23 cellular contexts compared by ENCODE assay signal in genomic region chr2:224034027-224034426, GRCh38.
"Had no signal": no experiment of that assay in that cellular context is flagged by ENCODE, and none has a peak within 500 bp of the region (broad histone marks: within the 10 kb centered on the region; RNA-seq: fewer than 3 reads in every experiment).

No MANE protein-coding gene starts in this region.

- DNase-seq: activated CD4-positive, alpha-beta memory T cell treated with anti-CD3 and anti-CD28 coated beads for 36 hours; activated CD4-positive, alpha-beta T cell treated with anti-CD3 and anti-CD28 coated beads for 4 hours; activated naive CD4-positive, alpha-beta T cell treated with anti-CD3 and anti-CD28 coated beads for 36 hours; activated T-cell treated with anti-CD3 and anti-CD28 coated beads, Interleukin-2, amount 50 U/mL, for 48 hours; central memory CD4-positive, alpha-beta T cell; dorsolateral prefrontal cortex; foreskin melanocyte; kidney; lower lobe of right lung; mesendoderm; naive B cell; right lobe of liver; stimulated activated CD4-positive, alpha-beta T cell treated with anti-CD3 and anti-CD28 coated beads, Interleukin-15, amount 100 ng/mL, for 24 hours; stomach; T1000; transverse colon had no signal

- H3K9ac ChIP-seq: neural progenitor cell had no signal

- ATAC-seq: left lobe of liver; lower lobe of right lung; right lobe of liver; stimulated activated memory B cell treated with anti-CD40 and anti-IgM and Interleukin-4, amounts not matched to agents 10 μg/mL and 1 μg/mL and 100 μg/mL, for 72 hours; WTC11 had no signal

- H3K27ac Mint-ChIP-seq: activated CD4-positive, alpha-beta memory T cell treated with anti-CD3 and anti-CD28 coated beads for 36 hours; activated naive CD4-positive, alpha-beta T cell treated with anti-CD3 and anti-CD28 coated beads for 36 hours; neural progenitor cell; stimulated activated memory B cell treated with anti-CD40 and anti-IgM and Interleukin-4, amounts not matched to agents 10 μg/mL and 1 μg/mL and 100 μg/mL, for 72 hours; T-helper 1 cell treated with Interleukin-12 subunit alpha and Interleukin-12 subunit beta and Interleukin-4 antibody, amounts not matched to agents 30 μg/mL and 1 μg/mL, for 36 hours; WTC11 had no signal

- H3K27me3 ChIP-seq: right lobe of liver had no signal

- H3K4me2 ChIP-seq: neural progenitor cell had no signal

- H3K9me3 Mint-ChIP-seq: activated CD4-positive, alpha-beta memory T cell treated with anti-CD3 and anti-CD28 coated beads for 36 hours; activated naive CD4-positive, alpha-beta T cell treated with anti-CD3 and anti-CD28 coated beads for 36 hours; brain; neural progenitor cell; stimulated activated memory B cell treated with anti-CD40 and anti-IgM and Interleukin-4, amounts not matched to agents 10 μg/mL and 1 μg/mL and 100 μg/mL, for 72 hours; T-helper 1 cell treated with Interleukin-12 subunit alpha and Interleukin-12 subunit beta and Interleukin-4 antibody, amounts not matched to agents 30 μg/mL and 1 μg/mL, for 36 hours had no signal

- H3K4me3 ChIP-seq: dorsolateral prefrontal cortex, lower lobe of right lung, neural progenitor cell, right lobe of liver, skin epidermis, stomach, transverse colon had no signal

- H2AFZ ChIP-seq: neural progenitor cell had no signal

- H3K27ac ChIP-seq: dorsolateral prefrontal cortex, lower lobe of right lung, neural progenitor cell, right lobe of liver, skin epidermis, stomach, transverse colon had no signal

- H3K36me3 Mint-ChIP-seq: activated CD4-positive, alpha-beta memory T cell treated with anti-CD3 and anti-CD28 coated beads for 36 hours; neural progenitor cell; stimulated activated memory B cell treated with anti-CD40 and anti-IgM and Interleukin-4, amounts not matched to agents 10 μg/mL and 1 μg/mL and 100 μg/mL, for 72 hours had no signal

- H3K36me3 ChIP-seq: lower lobe of right lung, neural progenitor cell, right lobe of liver, stomach, transverse colon had no signal

- H3K9me3 ChIP-seq: lower lobe of right lung, right lobe of liver, stomach, transverse colon had no signal
